Comparison of ENCODE assay signal across 15 cellular contexts in genomic region chr10:122544493-122544892, GRCh38. TPM values are rescaled to one million over a fixed set of nuclear protein-coding genes. Genes with fewer than 3 reads are reported as not detected.
DNase-seq lines count a peak whose midpoint lies in the region; ATAC-seq and TF ChIP-seq lines count a peak whose summit lies in the region.
"Had no signal": no experiment of that assay in that cellular context is flagged by ENCODE, and none has a peak within 500 bp of the region (broad histone marks: within the 10 kb centered on the region; RNA-seq: fewer than 3 reads in every experiment).

No MANE protein-coding gene starts in this region.

- TF ChIP-seq CTCF in Caco-2 (IDR thresholded peaks at IDR 0.05; ENCODE audit: insufficient read depth in 1 of 2, low read depth in 1 of 2, low read length in 1 of 2, severe bottlenecking in 1 of 2, unreplicated experiment in 1 of 2): no peak
- TF ChIP-seq CTCF in glutamatergic neuron (IDR thresholded peaks at IDR 0.05; ENCODE audit: partially characterized antibody, unreplicated experiment): no peak

- DNase-seq in Caco-2 (no peak), T-cell (peak in 13 of 34 experiments; percentile 7 to 55 (median 17)), glutamatergic neuron (no peak), COLO668 (lab: John Stamatoyannopoulos, UW; ENCODE audit: unreplicated experiment) (no peak), NCI-H226 (no peak)
- no peak for DNase-seq in stimulated activated effector memory CD8-positive, alpha-beta T cell treated with anti-CD3 and anti-CD28 coated beads, Interleukin-12 subunit alpha, Interleukin-12 subunit beta, amount 100 ng/mL, for 72 hours (ENCODE audit: low spot score in 2 of 2)
- DNase-seq: DMS79 treated with DMSO at 0.1 percent for 48 hours, NCI-H1092, SHP77, SK-N-SH had no signal

- CTCF ChIA-PET in Caco-2 (lab: Charles Lee): interaction anchor here (1.2 kb wide), 1 partner anchor 21 kb away, joined by 4 read pairs; no protein-coding TSS in a partner anchor
- CTCF ChIA-PET in T-cell (lab: Charles Lee): no interaction called here

- H3K4me3 Mint-ChIP-seq in Caco-2 (ENCODE audit: unreplicated experiment): no peak overlapping the region
- H3K4me3 Mint-ChIP-seq in T-cell: no peak overlapping the region
- peak overlapping the region; percentile 63 for H3K4me3 Mint-ChIP-seq in glutamatergic neuron (ENCODE audit: unreplicated experiment)
- no peak overlapping the region for H3K4me3 Mint-ChIP-seq in stimulated activated effector memory CD8-positive, alpha-beta T cell treated with anti-CD3 and anti-CD28 coated beads, Interleukin-12 subunit alpha, Interleukin-12 subunit beta, amount 100 ng/mL, for 72 hours
- H3K4me3 Mint-ChIP-seq: GM23338 had no signal

- ATAC-seq in T-cell (replicated peaks in 1 of 4): peak in 3 of 4 experiments; percentile 36 to 51 (median 42)
- peak; percentile 87 for ATAC-seq in stimulated activated effector memory CD8-positive, alpha-beta T cell treated with anti-CD3 and anti-CD28 coated beads, Interleukin-12 subunit alpha, Interleukin-12 subunit beta, amount 100 ng/mL, for 72 hours
- no peak for ATAC-seq in GM18868 (IDR thresholded peaks at IDR 0.05; ENCODE audit: unreplicated experiment)
- ATAC-seq: GM12878, GM23338, HCT116 had no signal

- no peaks in the 10 kb centered on the region for H3K9me3 ChIP-seq in Caco-2
- H3K9me3 ChIP-seq: SK-N-SH had no signal

- H3K36me3 ChIP-seq in Caco-2 (ENCODE audit: control insufficient read depth, insufficient read depth, low read length): no peaks in the 10 kb centered on the region

- BruUV-seq in Caco-2 (replicated peaks; lab: Mats Ljungman, UMichigan): no TSS peak

- no peak overlapping the region for H3K4me3 ChIP-seq in Caco-2 (ENCODE audit: low read depth, low read length)
- H3K4me3 ChIP-seq: GM12878, GM23338 had no signal

- H3K4me1 Mint-ChIP-seq in Caco-2 (ENCODE audit: low read depth, unreplicated experiment): no peaks in the 10 kb centered on the region
- H3K4me1 Mint-ChIP-seq in T-cell: peaks cover 37 to 59% (median 41%) of the 10 kb centered on the region in 3 donors
- H3K4me1 Mint-ChIP-seq in glutamatergic neuron (ENCODE audit: low read depth, unreplicated experiment): peaks cover 14% of the 10 kb centered on the region
- peaks cover 44% of the 10 kb centered on the region for H3K4me1 Mint-ChIP-seq in stimulated activated effector memory CD8-positive, alpha-beta T cell treated with anti-CD3 and anti-CD28 coated beads, Interleukin-12 subunit alpha, Interleukin-12 subunit beta, amount 100 ng/mL, for 72 hours
- H3K4me1 Mint-ChIP-seq: GM23338 had no signal

- H3K36me3 Mint-ChIP-seq in Caco-2 (ENCODE audit: insufficient read depth, unreplicated experiment) (no peaks in the 10 kb centered on the region), T-cell (no peaks in the 10 kb centered on the region), glutamatergic neuron (ENCODE audit: unreplicated experiment) (no peaks in the 10 kb centered on the region)
- no peaks in the 10 kb centered on the region for H3K36me3 Mint-ChIP-seq in stimulated activated effector memory CD8-positive, alpha-beta T cell treated with anti-CD3 and anti-CD28 coated beads, Interleukin-12 subunit alpha, Interleukin-12 subunit beta, amount 100 ng/mL, for 72 hours
- H3K36me3 Mint-ChIP-seq: CD4-positive, alpha-beta memory T cell had no signal

- peak overlapping the region; percentile 17 for H3K27ac Mint-ChIP-seq in Caco-2 (ENCODE audit: unreplicated experiment)
- H3K27ac Mint-ChIP-seq in T-cell: peak overlapping the region in 1 of 2 donors; percentile 68
- H3K27ac Mint-ChIP-seq in glutamatergic neuron (ENCODE audit: unreplicated experiment): no peak overlapping the region
- no peak overlapping the region for H3K27ac Mint-ChIP-seq in stimulated activated effector memory CD8-positive, alpha-beta T cell treated with anti-CD3 and anti-CD28 coated beads, Interleukin-12 subunit alpha, Interleukin-12 subunit beta, amount 100 ng/mL, for 72 hours
- H3K27ac Mint-ChIP-seq: GM23338 had no signal

- POLR2A ChIA-PET in Caco-2 (lab: Charles Lee): no interaction called here
- POLR2A ChIA-PET in T-cell (lab: Charles Lee): no interaction called here

- H3K4me1 ChIP-seq in Caco-2: peaks cover 13% of the 10 kb centered on the region

- intact Hi-C loops in Caco-2 (cut with micrococcal nuclease; ENCODE audit: unreplicated experiment): no loop called here

- H3K9me3 Mint-ChIP-seq in Caco-2 (ENCODE audit: unreplicated experiment): no peaks in the 10 kb centered on the region
- no peaks in the 10 kb centered on the region for H3K9me3 Mint-ChIP-seq in T-cell
- H3K9me3 Mint-ChIP-seq in glutamatergic neuron (ENCODE audit: unreplicated experiment): peaks cover 8% of the 10 kb centered on the region
- H3K9me3 Mint-ChIP-seq in stimulated activated effector memory CD8-positive, alpha-beta T cell treated with anti-CD3 and anti-CD28 coated beads, Interleukin-12 subunit alpha, Interleukin-12 subunit beta, amount 100 ng/mL, for 72 hours: no peaks in the 10 kb centered on the region
- H3K9me3 Mint-ChIP-seq: CD4-positive, alpha-beta memory T cell; GM23338 had no signal

- H3K27me3 Mint-ChIP-seq in Caco-2 (ENCODE audit: insufficient read depth, unreplicated experiment): no peaks in the 10 kb centered on the region
- H3K27me3 Mint-ChIP-seq in T-cell: peaks cover 0 to 2% of the 10 kb centered on the region in 2 donors
- H3K27me3 Mint-ChIP-seq in glutamatergic neuron (ENCODE audit: unreplicated experiment): no peaks in the 10 kb centered on the region
- H3K27me3 Mint-ChIP-seq: CD4-positive, alpha-beta memory T cell had no signal

- H3K27me3 ChIP-seq in Caco-2 (replicated peaks; ENCODE audit: control insufficient read depth, insufficient read depth, low read length): no peaks in the 10 kb centered on the region

RNA-seq across cellular contexts. Expression of gene DMBT1, which starts 16.1 kb away (rescaled TPM):
- not detected in 2 replicates for total RNA-seq in Caco-2 (2022)
- under 1 TPM in 3 of 5 donors, not detected in 2; 0.10 to 0.18 (median 0.13) TPM for total RNA-seq in T-cell
- total RNA-seq in glutamatergic neuron (ENCODE audit: unreplicated experiment): 0.17 TPM
- total RNA-seq: CD4-positive, alpha-beta memory T cell had no signal
